26 cellular contexts compared by ENCODE assay signal in the genomic region with DNA sequence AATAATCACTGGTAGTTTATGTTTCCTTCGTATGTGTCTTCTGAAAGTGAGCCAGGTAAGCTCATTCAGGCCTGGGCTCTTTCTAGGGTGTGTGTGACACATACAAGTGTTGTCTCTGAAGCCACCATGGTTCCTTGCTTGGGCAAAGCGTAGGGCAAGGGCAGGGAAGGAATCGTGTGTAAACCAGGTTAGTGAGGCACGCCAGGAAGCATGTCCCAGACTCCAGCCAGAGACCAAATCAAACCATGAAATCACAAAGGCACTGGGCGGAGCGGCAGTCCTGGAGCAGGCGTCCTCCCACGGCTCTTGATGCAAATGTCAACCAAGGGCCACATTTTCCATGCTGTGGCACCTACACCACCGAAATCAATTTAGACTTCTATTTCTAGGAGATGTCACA.
DNase-seq lines count a peak whose midpoint lies in the region; ATAC-seq, FAIRE-seq and TF ChIP-seq lines count a peak whose summit lies in the region.
"Had no signal": no experiment of that assay in that cellular context is flagged by ENCODE, and none has a peak within 500 bp of the region (broad histone marks: within the 10 kb centered on the region; RNA-seq: fewer than 3 reads in every experiment).

No MANE protein-coding gene starts in this region.

- H3K23me2 ChIP-seq in H9 (ENCODE audit: insufficient read length, low read depth, low read length, poor library complexity, severe bottlenecking), result no peaks in the 10 kb centered on the region

- no peak overlapping the region for H3K4me2 ChIP-seq in A549
- no peak overlapping the region for H3K4me2 ChIP-seq in H9 (ENCODE audit: insufficient read depth, insufficient read length, low read length)
- no peak overlapping the region for H3K4me2 ChIP-seq in osteoblast (ENCODE audit: insufficient read depth, low read length)
- H3K4me2 ChIP-seq: BLaER1 treated with 17β-estradiol and CSF1 and Interleukin-3, amounts not matched to agents 10 nM and 100 nM; GM23338 had no signal

- no peak overlapping the region for H2BK20ac ChIP-seq in H9 (ENCODE audit: low read depth, low read length, poor library complexity, severe bottlenecking)

- H3K27me3 ChIP-seq in H9 (ENCODE audit: insufficient read depth, low read length), result no peaks in the 10 kb centered on the region
- peaks cover 11% of the 10 kb centered on the region for H3K27me3 ChIP-seq in osteoblast (ENCODE audit: insufficient read depth, low read length)
- H3K27me3 ChIP-seq: SJSA1 had no signal

- peaks cover 0 to 9% (median 0%) of the 10 kb centered on the region in 3 experiments; a peak in 4 of 7 replicates for H3K36me3 Mint-ChIP-seq in H9 (ENCODE audit: insufficient read depth in 1 of 3, low read depth in 3 of 3)
- H3K36me3 Mint-ChIP-seq in activated T-helper 1 cell treated with anti-CD3 and anti-CD28 coated beads, Interleukin-12 subunit alpha, Interleukin-12 subunit beta, Interleukin-2, Interleukin-4 antibody, amounts not matched to agents 30 ng/mL and 10 ng/mL and 1 ng/mL, durations not matched to agents 14 hours and 24 hours and 36 hours (ENCODE audit: low read depth), result peaks cover 11% of the 10 kb centered on the region

- H3T11ph ChIP-seq in H9 (ENCODE audit: low read length), result no peak overlapping the region

- H3K36me3 ChIP-seq in osteoblast (ENCODE audit: insufficient read depth, low read length), result no peaks in the 10 kb centered on the region
- H3K36me3 ChIP-seq: BLaER1 treated with 17β-estradiol and CSF1 and Interleukin-3, amounts not matched to agents 10 nM and 100 nM; SJSA1 had no signal

- TF ChIP-seq EP300 in A549 (IDR thresholded peaks at IDR 0.05), result no peak

- H2BK12ac ChIP-seq in H9 (ENCODE audit: insufficient read length, low read depth, low read length), result no peak overlapping the region

- peaks cover 43 to 64% of the 10 kb centered on the region in 2 experiments for H3K9me3 Mint-ChIP-seq in H9
- no peaks in the 10 kb centered on the region for H3K9me3 Mint-ChIP-seq in activated T-helper 1 cell treated with anti-CD3 and anti-CD28 coated beads, Interleukin-12 subunit alpha, Interleukin-12 subunit beta, Interleukin-2, Interleukin-4 antibody, amounts not matched to agents 30 ng/mL and 10 ng/mL and 1 ng/mL, durations not matched to agents 14 hours and 24 hours and 36 hours
- H3K9me3 Mint-ChIP-seq: CD4-positive, alpha-beta memory T cell; GM23338 had no signal

- H2BK5ac ChIP-seq in H9 (ENCODE audit: insufficient read length, low read length), result no peak overlapping the region

- H3K79me1 ChIP-seq in H9 (ENCODE audit: insufficient read depth, low read depth, low read length, poor library complexity, severe bottlenecking), result no peaks in the 10 kb centered on the region

- no peak overlapping the region for H3K4ac ChIP-seq in H9 (ENCODE audit: low read depth, low read length)

- DNase-seq in A549 (ENCODE audit: low read depth in 1 of 2, low spot score in 1 of 2) (no peak), H9 (no peak), osteoblast (ENCODE audit: insufficient read length, low spot score, missing footprints) (peak; percentile 38), kidney glomerular epithelial cell (lab: John Stamatoyannopoulos, UW) (no peak), mucosa of gallbladder (ENCODE audit: low spot score) (no peak)
- no peak for DNase-seq in activated T-helper 1 cell treated with anti-CD3 and anti-CD28 coated beads, Interleukin-12 subunit alpha, Interleukin-12 subunit beta, Interleukin-2, Interleukin-4 antibody, amounts not matched to agents 30 ng/mL and 10 ng/mL and 1 ng/mL, durations not matched to agents 14 hours and 24 hours and 36 hours (ENCODE audit: low spot score)
- DNase-seq: ACHN; Caco-2; CD4-positive, alpha-beta memory T cell; DMS 273 treated with DMSO at 0.1 percent for 48 hours; DMS79 treated with DMSO at 0.1 percent for 48 hours; HCEC 1CT; IMR-90; MV-4-11; NCI-H1694; NCI-H2081; NCI-H2171; NCI-H345; NCI-H524; NCI-H82 had no signal

- H3K4me3 ChIP-seq in A549, result no peak overlapping the region
- H3K4me3 ChIP-seq in osteoblast (ENCODE audit: insufficient read depth, low read length), result no peak overlapping the region
- H3K4me3 ChIP-seq: BLaER1 treated with 17β-estradiol and CSF1 and Interleukin-3, amounts not matched to agents 10 nM and 100 nM; GM12878; GM23338; SJSA1 had no signal

- POLR2A ChIA-PET in A549 (lab: Yijun Ruan, JAX), result no interaction called here

- intact Hi-C loops in activated T-helper 1 cell treated with anti-CD3 and anti-CD28 coated beads, Interleukin-12 subunit alpha, Interleukin-12 subunit beta, Interleukin-2, Interleukin-4 antibody, amounts not matched to agents 30 ng/mL and 10 ng/mL and 1 ng/mL, durations not matched to agents 14 hours and 24 hours and 36 hours (cut with micrococcal nuclease), result loop anchor here (5.0 to 10.0 kb wide), 2 partner anchors 129 to 148 kb away; no protein-coding TSS in a partner anchor

- ATAC-seq in A549 (no peak), HG03432 (IDR thresholded peaks at IDR 0.05; ENCODE audit: unreplicated experiment) (no peak)
- ATAC-seq: GM12878, GM23338, Right ventricle myocardium inferior had no signal

- no peak overlapping the region for H2BK15ac ChIP-seq in H9 (ENCODE audit: low read depth, low read length)

- no peak overlapping the region for H2AFZ ChIP-seq in H9 (ENCODE audit: low read length)
- H2AFZ ChIP-seq in osteoblast (ENCODE audit: low read length), result no peak overlapping the region
- H2AFZ ChIP-seq: GM23338 had no signal

- no peak overlapping the region for H3K18ac ChIP-seq in H9 (ENCODE audit: insufficient read length, low read depth, low read length)

- no peaks in the 10 kb centered on the region for H3K27me3 Mint-ChIP-seq in H9 (ENCODE audit: low read depth)
- H3K27me3 Mint-ChIP-seq in activated T-helper 1 cell treated with anti-CD3 and anti-CD28 coated beads, Interleukin-12 subunit alpha, Interleukin-12 subunit beta, Interleukin-2, Interleukin-4 antibody, amounts not matched to agents 30 ng/mL and 10 ng/mL and 1 ng/mL, durations not matched to agents 14 hours and 24 hours and 36 hours (ENCODE audit: insufficient read depth), result no peaks in the 10 kb centered on the region
- H3K27me3 Mint-ChIP-seq: CD4-positive, alpha-beta memory T cell had no signal

- no peak overlapping the region for H3K4me3 Mint-ChIP-seq in H9
- peak overlapping the region; percentile 48 for H3K4me3 Mint-ChIP-seq in activated T-helper 1 cell treated with anti-CD3 and anti-CD28 coated beads, Interleukin-12 subunit alpha, Interleukin-12 subunit beta, Interleukin-2, Interleukin-4 antibody, amounts not matched to agents 30 ng/mL and 10 ng/mL and 1 ng/mL, durations not matched to agents 14 hours and 24 hours and 36 hours
- H3K4me3 Mint-ChIP-seq: CD4-positive, alpha-beta memory T cell; GM23338 had no signal

- H3K9ac ChIP-seq in H9 (ENCODE audit: extremely low read depth, insufficient read length, low read length), result no peak overlapping the region
- H3K9ac ChIP-seq: BLaER1 treated with 17β-estradiol and CSF1 and Interleukin-3, amounts not matched to agents 10 nM and 100 nM had no signal

- 86% methylated on average over 9 of the region's 9 CpGs for WGBS in A549 (ENCODE audit: missing lambda C conversion rate)
- no CpG with 5 or more reads among the region's 9 CpGs for WGBS in H9 (ENCODE audit: extremely low coverage, insufficient read length, low lambda C conversion rate)

- H3K27ac Mint-ChIP-seq in H9, result peak overlapping the region in 2 of 3 experiments; percentile 67 to 73; a peak in 2 of 7 replicates
- peak overlapping the region; percentile 67 for H3K27ac Mint-ChIP-seq in activated T-helper 1 cell treated with anti-CD3 and anti-CD28 coated beads, Interleukin-12 subunit alpha, Interleukin-12 subunit beta, Interleukin-2, Interleukin-4 antibody, amounts not matched to agents 30 ng/mL and 10 ng/mL and 1 ng/mL, durations not matched to agents 14 hours and 24 hours and 36 hours
- H3K27ac Mint-ChIP-seq: GM23338 had no signal

- no peaks in the 10 kb centered on the region for H3K9me3 ChIP-seq in A549
- H3K9me3 ChIP-seq in H9 (ENCODE audit: control insufficient read depth, low read depth, low read length), result no peaks in the 10 kb centered on the region
- H3K9me3 ChIP-seq in osteoblast (ENCODE audit: low read depth, low read length), result no peaks in the 10 kb centered on the region
- H3K9me3 ChIP-seq: BLaER1 treated with 17β-estradiol and CSF1 and Interleukin-3, amounts not matched to agents 10 nM and 100 nM; Caco-2; SJSA1 had no signal

- no peak overlapping the region for H3K27ac ChIP-seq in A549
- H3K27ac ChIP-seq in H9 (ENCODE audit: insufficient read length, low read depth, low read length), result no peak overlapping the region
- no peak overlapping the region for H3K27ac ChIP-seq in osteoblast (ENCODE audit: low read depth, low read length)
- H3K27ac ChIP-seq: BLaER1 treated with 17β-estradiol and CSF1 and Interleukin-3, amounts not matched to agents 10 nM and 100 nM; SJSA1 had no signal

- no peak overlapping the region for H2BK120ac ChIP-seq in H9 (ENCODE audit: low read depth, low read length, poor library complexity, severe bottlenecking)

- no peak overlapping the region for H3K56ac ChIP-seq in H9 (ENCODE audit: insufficient read length, low read depth, low read length)

- TF ChIP-seq CTCF in A549 (IDR thresholded peaks at IDR 0.05) (no peak), H9 (conservative IDR thresholded peaks at IDR 0.05) (no peak), osteoblast (IDR thresholded peaks at IDR 0.05; ENCODE audit: extremely low read depth, low read depth, low read length) (no peak)

- no peak for TF ChIP-seq POLR2A in A549 (IDR thresholded peaks at IDR 0.05; ENCODE audit: low read length)

- H3K79me2 ChIP-seq in H9 (ENCODE audit: insufficient read depth, low read length) (no peaks in the 10 kb centered on the region), osteoblast (ENCODE audit: insufficient read depth, low read length) (no peaks in the 10 kb centered on the region)

- no peak overlapping the region for H4K5ac ChIP-seq in H9 (ENCODE audit: insufficient read length, low read depth, low read length)

- H4K20me1 ChIP-seq in H9 (ENCODE audit: control insufficient read depth, insufficient read depth, insufficient read length), result no peaks in the 10 kb centered on the region
- H4K20me1 ChIP-seq in osteoblast (ENCODE audit: insufficient read depth, low read length), result no peaks in the 10 kb centered on the region

- H3K23ac ChIP-seq in H9 (ENCODE audit: insufficient read length, low read depth, low read length), result no peak overlapping the region

- peaks cover 15 to 30% of the 10 kb centered on the region in 2 experiments for H3K4me1 Mint-ChIP-seq in H9
- peaks cover 57% of the 10 kb centered on the region for H3K4me1 Mint-ChIP-seq in activated T-helper 1 cell treated with anti-CD3 and anti-CD28 coated beads, Interleukin-12 subunit alpha, Interleukin-12 subunit beta, Interleukin-2, Interleukin-4 antibody, amounts not matched to agents 30 ng/mL and 10 ng/mL and 1 ng/mL, durations not matched to agents 14 hours and 24 hours and 36 hours (ENCODE audit: low read depth)

- no peak for TF ChIP-seq RAD21 in A549 (conservative IDR thresholded peaks at IDR 0.05 in 1 of 2, IDR thresholded peaks at IDR 0.05 in 1 of 2)

- no peak overlapping the region for H3K14ac ChIP-seq in H9 (ENCODE audit: insufficient read depth, low read length)

- CTCF ChIA-PET in A549 (lab: Yijun Ruan, JAX), result interaction anchor here (1.0 kb wide), 1 partner anchor 72 kb away, joined by 3 read pairs; no protein-coding TSS in a partner anchor

- H3K4me1 ChIP-seq in A549 (no peaks in the 10 kb centered on the region), H9 (ENCODE audit: insufficient read depth, low read length) (peaks cover 3% of the 10 kb centered on the region; the same call in 1 of the 2 replicates), osteoblast (ENCODE audit: insufficient read depth, low read length) (no peaks in the 10 kb centered on the region)
- H3K4me1 ChIP-seq: BLaER1 treated with 17β-estradiol and CSF1 and Interleukin-3, amounts not matched to agents 10 nM and 100 nM; Caco-2; SJSA1 had no signal

- peak; percentile 18 for FAIRE-seq in A549 (lab: Jason Lieb, UNC)
- FAIRE-seq: GM12878 had no signal

- H4K91ac ChIP-seq in H9 (ENCODE audit: insufficient read length, low read depth, low read length), result no peak overlapping the region

- no peak overlapping the region for H2AK5ac ChIP-seq in H9 (ENCODE audit: insufficient read length, low read length)

- no peak overlapping the region for H4K8ac ChIP-seq in H9 (replicated peaks; ENCODE audit: insufficient read length, low read depth, low read length)
